ENCODE assay signal across 8 cellular contexts in genomic region chr12:104669851-104670337, GRCh38.
A peak's percentile ranks its signal among the peaks of the same experiment; 100 is the strongest.
DNase-seq lines count a peak whose midpoint lies in the region; ATAC-seq and TF ChIP-seq lines count a peak whose summit lies in the region.

No MANE protein-coding gene starts in this region.

- H3K36me3 ChIP-seq in CD4-positive, CD25-positive, alpha-beta regulatory T cell (ENCODE audit: control insufficient read depth, insufficient read depth, low read length) = peaks cover 9% of the 10 kb centered on the region
- H3K36me3 ChIP-seq in MG63 (no peaks in the 10 kb centered on the region), breast epithelium (no peaks in the 10 kb centered on the region)

- peaks cover 19% of the 10 kb centered on the region for H3K36me3 Mint-ChIP-seq in CD4-positive, CD25-positive, alpha-beta regulatory T cell
- H3K36me3 Mint-ChIP-seq in natural killer cell = no peaks in the 10 kb centered on the region

- peak overlapping the region; percentile 63 for H3K4me3 ChIP-seq in CD4-positive, CD25-positive, alpha-beta regulatory T cell (ENCODE audit: low read depth, low read length)
- H3K4me3 ChIP-seq in MG63 (no peak overlapping the region), breast epithelium (no peak overlapping the region)

- DNase-seq in CD4-positive, CD25-positive, alpha-beta regulatory T cell = peak; percentile 19 to 58 (median 24)
- DNase-seq in MG63 (peak; percentile 21), breast epithelium (ENCODE audit: low spot score in 2 of 2) (no peak), natural killer cell (peak; percentile 27), NCI-H1048 (lab: John Stamatoyannopoulos, UW) (no peak), SK-N-DZ (ENCODE audit: low spot score) (no peak), hepatic stellate cell (ENCODE audit: low spot score) (no peak)

- peaks cover 35 to 84% (median 67%) of the 10 kb centered on the region in 4 donors for H3K4me1 Mint-ChIP-seq in CD4-positive, CD25-positive, alpha-beta regulatory T cell
- H3K4me1 Mint-ChIP-seq in natural killer cell = peaks cover 57 to 59% of the 10 kb centered on the region in 2 donors

- TF ChIP-seq CTCF in breast epithelium (IDR thresholded peaks at IDR 0.05) (no peak), natural killer cell (IDR thresholded peaks at IDR 0.05) (no peak)

- peak; percentile 54 to 61 for ATAC-seq in CD4-positive, CD25-positive, alpha-beta regulatory T cell (ENCODE audit: low read depth in 2 of 2)
- peak; percentile 56 for ATAC-seq in GM21390 (IDR thresholded peaks at IDR 0.05; ENCODE audit: unreplicated experiment)
- peak; percentile 14 to 40 (median 27) for ATAC-seq in natural killer cell

- intact Hi-C loops in breast epithelium (cut with DNase I; ENCODE audit: low total_unique reads) (no loop called here), natural killer cell (cut with micrococcal nuclease) (loop anchor here (2.0 to 5.0 kb wide), 3 partner anchors 65 to 287 kb away; partner anchors contain the start of genes CHST11 and SLC41A2)

- no peaks in the 10 kb centered on the region for H3K27me3 Mint-ChIP-seq in CD4-positive, CD25-positive, alpha-beta regulatory T cell
- no peaks in the 10 kb centered on the region for H3K27me3 Mint-ChIP-seq in natural killer cell (ENCODE audit: low read depth in 2 of 2)

- no peak for TF ChIP-seq POLR2A in breast epithelium (IDR thresholded peaks at IDR 0.05)

- peak overlapping the region; percentile 51 for H3K27ac ChIP-seq in CD4-positive, CD25-positive, alpha-beta regulatory T cell (ENCODE audit: insufficient read depth, low read length, poor library complexity, severe bottlenecking)
- peak overlapping the region; percentile 36 to 59 for H3K27ac ChIP-seq in breast epithelium

- H3K9me3 Mint-ChIP-seq in CD4-positive, CD25-positive, alpha-beta regulatory T cell = peaks cover 0 to 2% (median 0%) of the 10 kb centered on the region in 7 donors
- no peaks in the 10 kb centered on the region for H3K9me3 Mint-ChIP-seq in natural killer cell

- peaks cover 39% of the 10 kb centered on the region for H3K4me1 ChIP-seq in CD4-positive, CD25-positive, alpha-beta regulatory T cell (ENCODE audit: control insufficient read depth, insufficient read depth, low read length, poor library complexity, severe bottlenecking)
- peaks cover 11 to 30% of the 10 kb centered on the region in 2 donors for H3K4me1 ChIP-seq in breast epithelium

- H3K9me3 ChIP-seq in CD4-positive, CD25-positive, alpha-beta regulatory T cell (ENCODE audit: control insufficient read depth in 2 of 2, low read length in 2 of 2) = no peaks in the 10 kb centered on the region
- H3K9me3 ChIP-seq in MG63 = no peaks in the 10 kb centered on the region
- H3K9me3 ChIP-seq in breast epithelium = no peaks in the 10 kb centered on the region

- H3K27me3 ChIP-seq in CD4-positive, CD25-positive, alpha-beta regulatory T cell (ENCODE audit: control insufficient read depth, insufficient read depth, low read length) = no peaks in the 10 kb centered on the region
- no peaks in the 10 kb centered on the region for H3K27me3 ChIP-seq in MG63
- no peaks in the 10 kb centered on the region for H3K27me3 ChIP-seq in breast epithelium

- H3K4me3 Mint-ChIP-seq in CD4-positive, CD25-positive, alpha-beta regulatory T cell = peak overlapping the region in 2 of 4 donors; percentile 57 to 83
- no peak overlapping the region for H3K4me3 Mint-ChIP-seq in natural killer cell

- peak overlapping the region; percentile 2 to 93 (median 41) for H3K27ac Mint-ChIP-seq in CD4-positive, CD25-positive, alpha-beta regulatory T cell
- H3K27ac Mint-ChIP-seq in natural killer cell = peak overlapping the region; percentile 85 to 93

Comparison
In these comparisons a context has a peak if more than half of its experiments do, and no peak if none do; other contexts are left out.
1. DNase-seq: peak in CD4-positive, CD25-positive, alpha-beta regulatory T cell (3 of 3), MG63 (single experiment) and natural killer cell (single experiment); none in breast epithelium (0 of 2), NCI-H1048 (single experiment), SK-N-DZ (single experiment) and hepatic stellate cell (single experiment).
2. Peak in every context shown above with its lines, with median percentiles within 50 percentile points of each other: ATAC-seq.